In genomic region chrX:105460366-105460765, GRCh38 we compare ENCODE assay signal across 25 cellular contexts.
DNase-seq lines count a peak whose midpoint lies in the region; ATAC-seq and TF ChIP-seq lines count a peak whose summit lies in the region.
"Had no signal": no experiment of that assay in that cellular context is flagged by ENCODE, and none has a peak within 500 bp of the region (broad histone marks: within the 10 kb centered on the region; RNA-seq: fewer than 3 reads in every experiment).

No MANE protein-coding gene starts in this region.

- H3K27me3 Mint-ChIP-seq in HFFc6 (ENCODE audit: insufficient read depth), result no peaks in the 10 kb centered on the region
- H3K27me3 Mint-ChIP-seq: activated CD4-positive, alpha-beta T cell treated with anti-CD3 and anti-CD28 coated beads, Interleukin-2, amount 10 ng/mL, durations not matched to agents 7 days and 5 days; activated CD8-positive, alpha-beta memory T cell treated with anti-CD3 and anti-CD28 coated beads, Interleukin-2, amount 10 ng/mL, durations not matched to agents 7 days and 5 days; activated naive CD8-positive, alpha-beta T cell; CD4-positive, alpha-beta memory T cell; stimulated activated naive CD8-positive, alpha-beta T cell treated with anti-CD3 and anti-CD28 coated beads, Interleukin-15, amount 100 ng/mL, for 72 hours had no signal

- H3K27ac Mint-ChIP-seq in HFFc6, result peak overlapping the region; percentile 77; the same call in 1 of the 2 replicates
- H3K27ac Mint-ChIP-seq: activated CD4-positive, alpha-beta T cell treated with anti-CD3 and anti-CD28 coated beads, Interleukin-2, amount 10 ng/mL, durations not matched to agents 7 days and 5 days; activated CD8-positive, alpha-beta memory T cell treated with anti-CD3 and anti-CD28 coated beads, Interleukin-2, amount 10 ng/mL, durations not matched to agents 7 days and 5 days; activated naive CD8-positive, alpha-beta T cell; activated T-helper 2 cell treated with anti-CD3 and anti-CD28 coated beads, Interferon-gamma antibody, Interleukin-2, Interleukin-4, amounts not matched to agents 10 μg/mL and 5 μg/mL and 100 μg/mL, durations not matched to agents 14 hours and 24 hours and 36 hours; CD4-positive, alpha-beta memory T cell; stimulated activated naive CD8-positive, alpha-beta T cell treated with anti-CD3 and anti-CD28 coated beads, Interleukin-15, amount 100 ng/mL, for 72 hours had no signal

- no peak for ATAC-seq in HG03108 (IDR thresholded peaks at IDR 0.05; ENCODE audit: unreplicated experiment)
- ATAC-seq: activated CD8-positive, alpha-beta memory T cell treated with anti-CD3 and anti-CD28 coated beads, Interleukin-2, amount 10 ng/mL, durations not matched to agents 7 days and 5 days; body of pancreas; stimulated activated naive CD8-positive, alpha-beta T cell treated with anti-CD3 and anti-CD28 coated beads, Interleukin-15, amount 100 ng/mL, for 72 hours had no signal

- no peaks in the 10 kb centered on the region; the same call in 1 of the 2 replicates for H3K36me3 Mint-ChIP-seq in HFFc6 (ENCODE audit: low read depth)
- H3K36me3 Mint-ChIP-seq: activated CD8-positive, alpha-beta memory T cell treated with anti-CD3 and anti-CD28 coated beads, Interleukin-2, amount 10 ng/mL, durations not matched to agents 7 days and 5 days; activated naive CD8-positive, alpha-beta T cell; CD4-positive, alpha-beta memory T cell had no signal

- H3K9me3 Mint-ChIP-seq in HFFc6, result no peaks in the 10 kb centered on the region
- H3K9me3 Mint-ChIP-seq: activated CD4-positive, alpha-beta T cell treated with anti-CD3 and anti-CD28 coated beads, Interleukin-2, amount 10 ng/mL, durations not matched to agents 7 days and 5 days; activated T-helper 2 cell treated with anti-CD3 and anti-CD28 coated beads, Interferon-gamma antibody, Interleukin-2, Interleukin-4, amounts not matched to agents 10 μg/mL and 5 μg/mL and 100 μg/mL, durations not matched to agents 14 hours and 24 hours and 36 hours had no signal

- intact Hi-C loops in head of caudate nucleus (cut with DNase I), result no loop called here

- TF ChIP-seq CTCF in HFFc6 (IDR thresholded peaks at IDR 0.05), result no peak
- TF ChIP-seq CTCF in epithelial cell of esophagus (IDR thresholded peaks at IDR 0.05; ENCODE audit: insufficient read depth, low read depth, low read length, missing control alignments), result no peak

- DNase-seq in HFFc6 (peak; percentile 38), SK-MEL-5 (ENCODE audit: low read depth, low spot score) (peak; percentile 11), epithelial cell of esophagus (ENCODE audit: low read depth) (peak; percentile 25), myocyte (ENCODE audit: low read depth) (peak; percentile 44), head of caudate nucleus (no peak), HUDEP-2 (lab: John Stamatoyannopoulos, UW; ENCODE audit: unreplicated experiment in 76 of 76) (no peak)
- DNase-seq in activated T-cell treated with anti-CD3 and anti-CD28 coated beads, Interleukin-2, amount 50 U/mL, for 48 hours, result no peak
- DNase-seq: activated CD4-positive, alpha-beta T cell treated with anti-CD3 and anti-CD28 coated beads, Interleukin-2, amount 10 ng/mL, durations not matched to agents 7 days and 5 days; activated CD8-positive, alpha-beta memory T cell treated with anti-CD3 and anti-CD28 coated beads, Interleukin-2, amount 10 ng/mL, durations not matched to agents 7 days and 5 days; body of pancreas; CD4-positive, alpha-beta memory T cell; hypothalamus; islet precursor cell; Kasumi-1; NCI-H1092; NCI-H2081; NK-92 treated with Interleukin-12 subunit alpha and Interleukin-12 subunit beta, amount 100 ng/mL, for 24 hours; occipital lobe; stimulated activated naive CD8-positive, alpha-beta T cell treated with anti-CD3 and anti-CD28 coated beads, Interleukin-15, amount 100 ng/mL, for 72 hours; tibial artery had no signal

- peaks cover 37% of the 10 kb centered on the region for H3K4me1 Mint-ChIP-seq in HFFc6 (ENCODE audit: low read depth)
- H3K4me1 Mint-ChIP-seq: activated CD4-positive, alpha-beta T cell treated with anti-CD3 and anti-CD28 coated beads, Interleukin-2, amount 10 ng/mL, durations not matched to agents 7 days and 5 days; activated CD8-positive, alpha-beta memory T cell treated with anti-CD3 and anti-CD28 coated beads, Interleukin-2, amount 10 ng/mL, durations not matched to agents 7 days and 5 days; CD4-positive, alpha-beta memory T cell; stimulated activated naive CD8-positive, alpha-beta T cell treated with anti-CD3 and anti-CD28 coated beads, Interleukin-15, amount 100 ng/mL, for 72 hours had no signal

- H3K4me3 ChIP-seq in epithelial cell of esophagus (ENCODE audit: low read length), result no peak overlapping the region
- H3K4me3 ChIP-seq: body of pancreas, right atrium auricular region, SJSA1, tibial artery had no signal

- H3K4me3 Mint-ChIP-seq in HFFc6, result peak overlapping the region; percentile 43; the same call in 1 of the 2 replicates
- H3K4me3 Mint-ChIP-seq: activated CD4-positive, alpha-beta T cell treated with anti-CD3 and anti-CD28 coated beads, Interleukin-2, amount 10 ng/mL, durations not matched to agents 7 days and 5 days; activated CD8-positive, alpha-beta memory T cell treated with anti-CD3 and anti-CD28 coated beads, Interleukin-2, amount 10 ng/mL, durations not matched to agents 7 days and 5 days; activated naive CD8-positive, alpha-beta T cell; stimulated activated naive CD8-positive, alpha-beta T cell treated with anti-CD3 and anti-CD28 coated beads, Interleukin-15, amount 100 ng/mL, for 72 hours had no signal

- in situ Hi-C loops in SK-MEL-5 (cut with HindIII; ENCODE audit: low pct_unique_long_range_greater_than_20kb, low sequenced_read_pairs), result no loop called here

Comparison
In these comparisons a context has a peak if more than half of its experiments do, and no peak if none do; other contexts are left out.
1. DNase-seq: peak in HFFc6 (single experiment), SK-MEL-5 (single experiment), epithelial cell of esophagus (single experiment) and myocyte (single experiment); none in head of caudate nucleus (0 of 42), activated T-cell treated with anti-CD3 and anti-CD28 coated beads, Interleukin-2, amount 50 U/mL, for 48 hours (0 of 2) and HUDEP-2 (0 of 76).